Comparison of ENCODE assay signal across 32 cellular contexts in the genomic region with DNA sequence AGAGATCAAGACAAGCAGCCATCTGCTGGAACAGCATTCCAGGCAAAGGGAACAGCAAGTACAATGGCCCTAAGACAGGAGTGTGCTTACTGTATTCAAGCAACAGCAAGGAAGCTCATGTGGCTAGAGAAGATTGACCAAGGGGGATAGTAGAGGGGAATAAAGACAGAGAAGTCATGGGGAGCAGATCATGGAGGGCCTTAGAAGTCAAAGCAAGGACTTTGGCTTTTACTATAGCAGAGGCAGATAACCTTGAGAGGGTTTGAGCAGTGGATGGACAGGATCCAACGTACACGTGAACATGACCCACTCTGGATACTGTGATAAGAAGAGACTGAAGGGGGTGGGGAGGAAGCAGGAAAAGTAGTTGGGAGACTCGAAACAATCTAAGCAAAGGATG. TPM values are rescaled to one million over a fixed set of nuclear protein-coding genes. Genes with fewer than 3 reads are reported as not detected.
"Had no signal": no experiment of that assay in that cellular context is flagged by ENCODE, and none has a peak within 500 bp of the region (broad histone marks: within the 10 kb centered on the region; RNA-seq: fewer than 3 reads in every experiment).

No MANE protein-coding gene starts in this region.

- FAIRE-seq: urothelium cell line had no signal

- H3K27ac ChIP-seq: neutrophil, ovary, parathyroid adenoma, psoas muscle, skin epidermis, spleen, suprapubic skin, testis, tibial artery, transverse colon, vagina had no signal

- ATAC-seq: naive thymus-derived CD8-positive, alpha-beta T cell; natural killer cell treated with Interleukin-12 subunit alpha and Interleukin-12 subunit beta and Interleukin-15 and Interleukin-18, amount 100 ng/mL, for 72 hours; psoas muscle; right cardiac atrium; sciatic nerve; stimulated activated memory B cell treated with anti-CD40 and anti-IgM and Interleukin-4, amounts not matched to agents 10 μg/mL and 1 μg/mL and 100 μg/mL, for 72 hours; stimulated activated naive CD8-positive, alpha-beta T cell treated with anti-CD3 and anti-CD28 coated beads, Interleukin-15, amount 100 ng/mL, for 72 hours; stimulated activated naive CD8-positive, alpha-beta T cell treated with anti-CD3 and anti-CD28 coated beads, Interleukin-15, Interleukin-2, amounts not matched to agents 100 U/mL and 50 U/mL, for 24 hours had no signal

- H3K27me3 ChIP-seq: neutrophil, ovary, testis, tibial artery, transverse colon, vagina had no signal

- H3K4me3 ChIP-seq: ovary, psoas muscle, skin epidermis, smooth muscle cell, spleen, suprapubic skin, testis, tibial artery, transverse colon, vagina had no signal

- DNase-seq: naive thymus-derived CD8-positive, alpha-beta T cell; nephron progenitor cell; nucleus accumbens; ovary; posterior cingulate gyrus; psoas muscle; right cardiac atrium; spleen; stimulated activated CD4-positive, alpha-beta T cell treated with anti-CD3 and anti-CD28 coated beads, Interleukin-12 subunit alpha, Interleukin-12 subunit beta, amount 100 ng/mL, for 4 hours; stimulated activated CD4-positive, alpha-beta T cell treated with anti-CD3 and anti-CD28 coated beads, Interleukin-1b, Interleukin-23, amount 100 ng/mL, for 48 hours; stimulated activated CD4-positive, alpha-beta T cell treated with anti-CD3 and anti-CD28 coated beads, Interleukin-4, amount 100 ng/mL, for 1 hour; stimulated activated CD4-positive, alpha-beta T cell treated with anti-CD3 and anti-CD28 coated beads, Interleukin-4, amount 100 ng/mL, for 4 hours; stimulated activated CD8-positive, alpha-beta memory T cell treated with anti-CD3 and anti-CD28 coated beads, Interleukin-4, amount 100 ng/mL, for 48 hours; stimulated activated naive CD4-positive, alpha-beta T cell; stimulated activated naive CD8-positive, alpha-beta T cell treated with anti-CD3 and anti-CD28 coated beads, Interleukin-15, amount 100 ng/mL, for 72 hours; stimulated activated naive CD8-positive, alpha-beta T cell treated with anti-CD3 and anti-CD28 coated beads, Interleukin-15, Interleukin-2, amounts not matched to agents 100 U/mL and 50 U/mL, for 24 hours; substantia nigra; testis; tibial artery; transverse colon had no signal

- H3K4me2 ChIP-seq: smooth muscle cell had no signal

- H3K9ac ChIP-seq: parathyroid adenoma had no signal

- H3K9me3 ChIP-seq: neutrophil, ovary, suprapubic skin, testis, transverse colon, vagina had no signal

- H3K4me1 ChIP-seq: parathyroid adenoma, psoas muscle, spleen, suprapubic skin, testis, tibial artery, transverse colon, vagina had no signal

- H3K79me2 ChIP-seq: parathyroid adenoma had no signal

- H2AFZ ChIP-seq: parathyroid adenoma had no signal

- H3K36me3 ChIP-seq: neutrophil, ovary, spleen, suprapubic skin, tibial artery, transverse colon, vagina had no signal

RNA-seq across cellular contexts. Expression of a gene that starts 26.9 kb away (rescaled TPM):
- total RNA-seq: naive thymus-derived CD8-positive, alpha-beta T cell; natural killer cell treated with Interleukin-12 subunit alpha and Interleukin-12 subunit beta and Interleukin-15 and Interleukin-18, amount 100 ng/mL, for 72 hours; smooth muscle cell; spleen had no signal
- polyA plus RNA-seq: naive thymus-derived CD8-positive, alpha-beta T cell; right cardiac atrium; smooth muscle cell had no signal

RNA-seq across cellular contexts. Expression of a gene that starts 28.2 kb away (rescaled TPM):
- total RNA-seq: naive thymus-derived CD8-positive, alpha-beta T cell; natural killer cell treated with Interleukin-12 subunit alpha and Interleukin-12 subunit beta and Interleukin-15 and Interleukin-18, amount 100 ng/mL, for 72 hours; neural crest cell; omental fat pad; smooth muscle cell; spleen; suprapubic skin; transverse colon; vagina had no signal
- polyA plus RNA-seq: naive thymus-derived CD8-positive, alpha-beta T cell had no signal
